9 cellular contexts compared by ENCODE assay signal in the genomic region with DNA sequence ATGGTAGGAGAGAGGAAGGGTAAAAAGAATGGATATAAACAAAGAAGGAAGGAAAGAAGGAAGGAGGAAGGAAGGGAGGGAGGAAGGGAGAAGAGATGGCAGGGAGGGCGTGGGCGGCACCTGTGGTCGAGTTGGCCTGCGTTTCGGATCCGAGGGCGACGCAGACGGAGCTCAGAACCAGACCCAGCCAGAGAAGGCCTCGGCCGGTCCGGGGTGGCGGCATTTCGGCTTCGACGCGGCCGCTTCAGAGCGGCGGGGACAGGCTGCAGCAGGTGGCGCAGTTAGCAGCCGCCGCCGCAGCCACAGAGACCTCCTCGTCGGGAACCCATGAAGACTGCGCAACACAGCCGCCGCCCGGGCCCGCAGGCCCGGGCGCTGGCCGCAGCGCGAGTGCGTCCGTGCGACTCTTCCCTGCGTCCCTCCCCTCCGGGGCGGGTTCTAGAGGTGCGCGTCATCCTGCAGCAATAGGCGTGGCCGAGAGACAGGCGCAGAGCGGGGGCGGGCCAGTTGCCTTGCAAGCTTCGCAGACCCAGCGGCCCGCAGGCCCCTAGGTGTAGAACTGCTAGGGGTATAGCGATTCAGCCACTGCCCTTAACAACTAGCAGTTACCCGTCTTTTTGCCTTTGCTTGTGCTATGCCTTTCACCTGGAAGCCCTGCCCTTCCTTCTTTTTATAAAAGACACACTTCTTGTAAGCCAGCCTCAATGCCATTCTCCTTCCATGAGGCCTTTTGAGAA. TPM values are rescaled to one million over a fixed set of nuclear protein-coding genes. Genes with fewer than 3 reads are reported as not detected.
A peak's percentile ranks its signal among the peaks of the same experiment; 100 is the strongest.
DNase-seq lines count a peak whose midpoint lies in the region; ATAC-seq, FAIRE-seq and TF ChIP-seq lines count a peak whose summit lies in the region.
"Had no signal": no experiment of that assay in that cellular context is flagged by ENCODE, and none has a peak within 500 bp of the region (broad histone marks: within the 10 kb centered on the region; RNA-seq: fewer than 3 reads in every experiment).

A gene with protein sequence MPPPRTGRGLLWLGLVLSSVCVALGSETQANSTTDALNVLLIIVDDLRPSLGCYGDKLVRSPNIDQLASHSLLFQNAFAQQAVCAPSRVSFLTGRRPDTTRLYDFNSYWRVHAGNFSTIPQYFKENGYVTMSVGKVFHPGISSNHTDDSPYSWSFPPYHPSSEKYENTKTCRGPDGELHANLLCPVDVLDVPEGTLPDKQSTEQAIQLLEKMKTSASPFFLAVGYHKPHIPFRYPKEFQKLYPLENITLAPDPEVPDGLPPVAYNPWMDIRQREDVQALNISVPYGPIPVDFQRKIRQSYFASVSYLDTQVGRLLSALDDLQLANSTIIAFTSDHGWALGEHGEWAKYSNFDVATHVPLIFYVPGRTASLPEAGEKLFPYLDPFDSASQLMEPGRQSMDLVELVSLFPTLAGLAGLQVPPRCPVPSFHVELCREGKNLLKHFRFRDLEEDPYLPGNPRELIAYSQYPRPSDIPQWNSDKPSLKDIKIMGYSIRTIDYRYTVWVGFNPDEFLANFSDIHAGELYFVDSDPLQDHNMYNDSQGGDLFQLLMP (minus strand): TSS at position 392 of the 737 bp plus-strand sequence. CDS start 169 bp downstream, at position 223.

- FAIRE-seq in keratinocyte (lab: Jason Lieb, UNC) = no peak
- FAIRE-seq: TTC549 had no signal

- DNase-seq in AG10803 (ENCODE audit: low read depth) = peak; percentile 81
- peak; percentile 48 for DNase-seq in NCI-H446 treated with DMSO at 0.1 percent for 48 hours (lab: John Stamatoyannopoulos, UW)
- peak; percentile 90 for DNase-seq in cerebellar cortex (ENCODE audit: low spot score)
- no peak for DNase-seq in keratinocyte (ENCODE audit: low read depth, low spot score)
- DNase-seq in stimulated activated CD4-positive, alpha-beta T cell treated with anti-CD3 and anti-CD28 coated beads, Interleukin-12 subunit alpha, Interleukin-12 subunit beta, amount 100 ng/mL, for 48 hours (ENCODE audit: low read depth in 2 of 3, low spot score in 1 of 3) = peak; percentile 69 to 82 (median 72)

- no peak for TF ChIP-seq CTCF in AG10803 (conservative IDR thresholded peaks at IDR 0.05; ENCODE audit: low read length)
- TF ChIP-seq CTCF in keratinocyte (optimal IDR thresholded peaks at IDR 0.05 in 1 of 3, IDR thresholded peaks at IDR 0.05 in 1 of 3, conservative IDR thresholded peaks at IDR 0.05 in 1 of 3; ENCODE audit: extremely low read depth in 1 of 3, insufficient read depth in 2 of 3, low read length in 3 of 3) = no peak

- peak within 1 kb of the TSS; percentile 46 for H3K4me2 ChIP-seq in keratinocyte (ENCODE audit: control insufficient read depth, extremely low read depth, insufficient read depth, low read depth, low read length)

- no peaks in the 10 kb centered on the region for H3K9me1 ChIP-seq in keratinocyte (ENCODE audit: control insufficient read depth, extremely low read depth, insufficient read depth, low read length)

- no peaks in the 10 kb centered on the region for H4K20me1 ChIP-seq in keratinocyte (ENCODE audit: control insufficient read depth, extremely low read depth, insufficient read depth, low read length)

- H3K79me2 ChIP-seq in keratinocyte (ENCODE audit: control insufficient read depth, insufficient read depth, low read length) = peaks cover 9% of the 10 kb centered on the region

- H3K36me3 ChIP-seq in keratinocyte (ENCODE audit: control insufficient read depth in 2 of 2, extremely low read depth in 1 of 2, insufficient read depth in 2 of 2, low read length in 2 of 2) = peaks cover 8% of the 10 kb centered on the region in 2 experiments

- no peaks in the 10 kb centered on the region for H3K9me3 ChIP-seq in keratinocyte (ENCODE audit: control insufficient read depth, low read depth, low read length)

- peak within 1 kb of the TSS; percentile 71 for H3K4me3 ChIP-seq in AG10803 (ENCODE audit: low read length)
- peak within 1 kb of the TSS; percentile 60 to 65 (median 62) for H3K4me3 ChIP-seq in keratinocyte (ENCODE audit: control insufficient read depth in 2 of 3, extremely low read depth in 1 of 3, insufficient read depth in 2 of 3, low read depth in 1 of 3, low read length in 3 of 3)

- H3K4me1 ChIP-seq in keratinocyte (ENCODE audit: control insufficient read depth, extremely low read depth, insufficient read depth, low read length) = peaks cover 17% of the 10 kb centered on the region

- H3K27ac ChIP-seq in keratinocyte (ENCODE audit: control insufficient read depth, insufficient read depth, low read length) = peak within 1 kb of the TSS; percentile 69

- H2AFZ ChIP-seq in keratinocyte (ENCODE audit: control insufficient read depth, low read length) = peak within 1 kb of the TSS; percentile 14

- H3K27me3 ChIP-seq in keratinocyte (ENCODE audit: control insufficient read depth, extremely low read depth, insufficient read depth, low read length) = no peaks in the 10 kb centered on the region

- H3K9ac ChIP-seq in keratinocyte (ENCODE audit: control insufficient read depth, extremely low read depth, insufficient read depth, low read length) = peak within 1 kb of the TSS; percentile 79

- ATAC-seq in GM19025 (IDR thresholded peaks at IDR 0.05; ENCODE audit: low read depth, unreplicated experiment) = peak; percentile 78
- peak; percentile 62 for ATAC-seq in HG03280 (IDR thresholded peaks at IDR 0.05; ENCODE audit: unreplicated experiment)
- ATAC-seq in activated CD4-positive, CD25-positive, alpha-beta regulatory T cell treated with anti-CD3 and anti-CD28 coated beads, Interleukin-2, amount 50 U/mL, for 24 hours = peak; percentile 75 to 76

- dilution Hi-C loops in keratinocyte (cut with MboI; ENCODE audit: extremely low pct_ligation_motif_present, low sequenced_read_pairs) = no loop called here

RNA-seq across cellular contexts. Expression of the gene that starts here (rescaled TPM):
- polyA plus RNA-seq in keratinocyte = 51.3 to 85.6 TPM (median 59.7 TPM) in 3 replicates
- 30.3 TPM for polyA plus RNA-seq in keratinocyte (2011; ENCODE audit: low read depth)
- 70.3 and 85.9 TPM in 2 replicates for polyA plus RNA-seq in keratinocyte (2011; cell fraction: cytosol; rRNA removed)
- polyA plus RNA-seq in keratinocyte (2011; cell fraction: nucleus; rRNA removed) = 57.6 and 59.2 TPM in 2 replicates
- 51.8 and 63.3 TPM in 2 replicates for polyA plus RNA-seq in keratinocyte (2012; ENCODE audit: low replicate concordance)
- 74.0 to 153 TPM (median 93.4 TPM) in 3 replicates for polyA minus RNA-seq in keratinocyte
- polyA minus RNA-seq in keratinocyte (2011; cell fraction: cytosol; rRNA and poly(A)+ RNA removed) = 53.5 TPM
- 32.0 and 46.5 TPM in 2 replicates for polyA minus RNA-seq in keratinocyte (2011; cell fraction: nucleus; rRNA and poly(A)+ RNA removed)
